In genomic region chr17:6425407-6425806, GRCh38 we compare ENCODE assay signal across 19 cellular contexts. TPM values are rescaled to one million over a fixed set of nuclear protein-coding genes. Genes with fewer than 3 reads are reported as not detected.
DNase-seq lines count a peak whose midpoint lies in the region; ATAC-seq and TF ChIP-seq lines count a peak whose summit lies in the region.
"Had no signal": no experiment of that assay in that cellular context is flagged by ENCODE, and none has a peak within 500 bp of the region (broad histone marks: within the 10 kb centered on the region; RNA-seq: fewer than 3 reads in every experiment).

No MANE protein-coding gene starts in this region.

- no peaks in the 10 kb centered on the region for H3K9me3 ChIP-seq in WERI-Rb-1 (ENCODE audit: severe bottlenecking)
- no peaks in the 10 kb centered on the region for H3K9me3 ChIP-seq in effector memory CD4-positive, alpha-beta T cell (ENCODE audit: control insufficient read depth, low read length)
- H3K9me3 ChIP-seq: Caco-2 had no signal

- H3K4me1 Mint-ChIP-seq in activated CD4-positive, alpha-beta memory T cell treated with anti-CD3 and anti-CD28 coated beads for 36 hours (ENCODE audit: low read depth): peaks cover 17% of the 10 kb centered on the region

- H3K27ac Mint-ChIP-seq in activated CD4-positive, alpha-beta memory T cell treated with anti-CD3 and anti-CD28 coated beads for 36 hours: no peak overlapping the region
- H3K27ac Mint-ChIP-seq: CD4-positive, alpha-beta T cell; HFFc6 had no signal

- H3K27ac ChIP-seq in WERI-Rb-1: peak overlapping the region; percentile 91
- H3K27ac ChIP-seq in effector memory CD4-positive, alpha-beta T cell (ENCODE audit: insufficient read depth, low read length, poor library complexity, severe bottlenecking): no peak overlapping the region
- H3K27ac ChIP-seq: C4-2B, GM23248, HL-60 had no signal

- DNase-seq in Right ventricle myocardium inferior (ENCODE audit: missing footprints) (peak; percentile 46), Right ventricle myocardium superior (no peak), WERI-Rb-1 (no peak), posterior cingulate gyrus (peak in 6 of 10 donors; percentile 18 to 90 (median 60)), GM19240 (ENCODE audit: insufficient read length, low spot score) (no peak)
- no peak for DNase-seq in activated CD4-positive, alpha-beta memory T cell treated with anti-CD3 and anti-CD28 coated beads for 36 hours
- no peak for DNase-seq in effector memory CD4-positive, alpha-beta T cell
- DNase-seq: 8988T; Caco-2; CD4-positive, alpha-beta T cell; GM23248; HCEC 1CT; HFFc6; IMR-90 had no signal

- CTCF ChIA-PET in activated CD4-positive, alpha-beta memory T cell treated with anti-CD3 and anti-CD28 coated beads for 36 hours (lab: Charles Lee): interaction anchor here (0.5 to 3.7 kb wide), 5 partner anchors 10 to 837 kb away, joined by 3 to 20 read pairs (median 14); partner anchors contain the start of gene AIPL1

- POLR2A ChIA-PET in activated CD4-positive, alpha-beta memory T cell treated with anti-CD3 and anti-CD28 coated beads for 36 hours (lab: Charles Lee): no interaction called here

- no peaks in the 10 kb centered on the region for H3K36me3 Mint-ChIP-seq in activated CD4-positive, alpha-beta memory T cell treated with anti-CD3 and anti-CD28 coated beads for 36 hours

- H3K4me3 ChIP-seq in WERI-Rb-1 (ENCODE audit: low read depth, low read length): no peak overlapping the region
- no peak overlapping the region for H3K4me3 ChIP-seq in effector memory CD4-positive, alpha-beta T cell (ENCODE audit: insufficient read depth, low read depth, low read length, poor library complexity, severe bottlenecking)
- H3K4me3 ChIP-seq: GM23248 had no signal

- H3K36me3 ChIP-seq in WERI-Rb-1: peaks cover 61% of the 10 kb centered on the region
- no peaks in the 10 kb centered on the region for H3K36me3 ChIP-seq in effector memory CD4-positive, alpha-beta T cell (ENCODE audit: control insufficient read depth, insufficient read depth, low read length)

- H3K4me3 Mint-ChIP-seq in activated CD4-positive, alpha-beta memory T cell treated with anti-CD3 and anti-CD28 coated beads for 36 hours: no peak overlapping the region
- H3K4me3 Mint-ChIP-seq: CD4-positive, alpha-beta T cell; HFFc6 had no signal

- ATAC-seq in Right ventricle myocardium inferior: no peak
- no peak for ATAC-seq in Right ventricle myocardium superior (ENCODE audit: poor library complexity)

- intact Hi-C loops in Right ventricle myocardium inferior (cut with DNase I) (no loop called here), Right ventricle myocardium superior (cut with DNase I) (no loop called here), posterior cingulate gyrus (cut with DNase I) (no loop called here)
- intact Hi-C loops in activated CD4-positive, alpha-beta memory T cell treated with anti-CD3 and anti-CD28 coated beads for 36 hours (cut with micrococcal nuclease): no loop called here

- no peaks in the 10 kb centered on the region for H3K27me3 ChIP-seq in WERI-Rb-1 (ENCODE audit: insufficient read depth, low read depth, severe bottlenecking)
- H3K27me3 ChIP-seq in effector memory CD4-positive, alpha-beta T cell (replicated peaks; ENCODE audit: control insufficient read depth, insufficient read depth, low read length, poor library complexity, severe bottlenecking): no peaks in the 10 kb centered on the region

- no peaks in the 10 kb centered on the region for H3K4me1 ChIP-seq in effector memory CD4-positive, alpha-beta T cell (ENCODE audit: control insufficient read depth, insufficient read depth, low read length, poor library complexity, severe bottlenecking)
- H3K4me1 ChIP-seq: Caco-2 had no signal

- TF ChIP-seq CTCF in WERI-Rb-1 (IDR thresholded peaks at IDR 0.05; ENCODE audit: low read depth, low read length): no peak

- peaks cover 5% of the 10 kb centered on the region for H3K9me3 Mint-ChIP-seq in activated CD4-positive, alpha-beta memory T cell treated with anti-CD3 and anti-CD28 coated beads for 36 hours

- peaks cover 19% of the 10 kb centered on the region for H3K27me3 Mint-ChIP-seq in activated CD4-positive, alpha-beta memory T cell treated with anti-CD3 and anti-CD28 coated beads for 36 hours

RNA-seq across cellular contexts. Expression of gene AIPL1, which starts 9.5 kb away (rescaled TPM):
- total RNA-seq in Right ventricle myocardium inferior: not detected
- total RNA-seq in Right ventricle myocardium superior: not detected
- total RNA-seq in activated CD4-positive, alpha-beta memory T cell treated with anti-CD3 and anti-CD28 coated beads for 36 hours: not detected
- total RNA-seq: A673; Caco-2; CD4-positive, alpha-beta T cell; GM23248; H4; HFFc6; HT1080; IMR-90 had no signal

RNA-seq across cellular contexts. Expression of gene PIMREG, which starts 18.8 kb away (rescaled TPM):
- 0.60 TPM for total RNA-seq in Right ventricle myocardium inferior
- 0.59 TPM for total RNA-seq in Right ventricle myocardium superior
- 10 to 100 TPM; 16.7 to 16.9 TPM for total RNA-seq in activated CD4-positive, alpha-beta memory T cell treated with anti-CD3 and anti-CD28 coated beads for 36 hours
- total RNA-seq: CD4-positive, alpha-beta T cell had no signal

Comparison
In these comparisons a context has a peak if more than half of its experiments do, and no peak if none do; other contexts are left out.
1. DNase-seq: peak in Right ventricle myocardium inferior (single experiment) and posterior cingulate gyrus (6 of 10); none in Right ventricle myocardium superior (single experiment), WERI-Rb-1 (single experiment), activated CD4-positive, alpha-beta memory T cell treated with anti-CD3 and anti-CD28 coated beads for 36 hours (single experiment), GM19240 (single experiment) and effector memory CD4-positive, alpha-beta T cell (0 of 3).
2. RNA of gene PIMREG, which starts 18.8 kb away (total RNA-seq): 16.7 to 16.9 TPM in activated CD4-positive, alpha-beta memory T cell treated with anti-CD3 and anti-CD28 coated beads for 36 hours; 0.60 TPM in Right ventricle myocardium inferior (single experiment) and 0.59 TPM in Right ventricle myocardium superior (single experiment); every median in the first group is over 10 times any median in the second.